In the genomic region with DNA sequence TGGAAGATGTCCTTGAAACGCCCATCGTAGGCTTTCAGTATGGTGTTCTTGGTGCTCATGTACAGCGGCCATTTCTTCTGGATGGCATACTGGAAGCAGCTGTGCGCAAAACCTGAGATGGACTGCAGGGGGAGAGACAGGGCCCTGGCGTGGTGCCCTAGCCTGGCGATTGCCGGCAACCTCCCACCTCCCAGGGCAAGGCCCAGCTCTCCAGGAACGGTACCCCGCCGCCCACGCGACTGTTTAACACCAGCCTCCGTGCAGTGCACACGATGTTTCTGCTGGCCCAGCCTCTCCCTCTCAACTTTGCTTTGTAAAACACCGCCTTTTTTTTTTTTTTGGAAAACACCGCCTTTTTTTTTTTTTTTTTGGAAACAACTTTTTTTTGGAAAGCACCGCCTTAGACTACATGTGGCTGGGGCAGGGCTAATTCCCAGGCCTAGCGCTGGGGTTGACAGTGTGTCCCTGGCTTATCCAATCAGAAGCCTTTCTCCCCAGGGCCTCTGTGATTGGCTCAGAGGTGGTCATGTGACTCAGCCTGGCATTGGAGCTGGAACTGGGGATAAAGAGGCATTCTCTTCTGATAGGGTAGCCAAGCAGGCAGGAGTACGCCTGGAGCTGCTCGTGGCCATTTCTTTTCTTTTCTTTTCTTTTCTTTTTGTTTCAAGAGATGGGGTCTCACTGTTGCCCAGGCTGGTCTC, we compare ENCODE assay signal across 8 cellular contexts. TPM values are rescaled to one million over a fixed set of nuclear protein-coding genes. Genes with fewer than 3 reads are reported as not detected.
DNase-seq lines count a peak whose midpoint lies in the region; ATAC-seq and TF ChIP-seq lines count a peak whose summit lies in the region.

No MANE protein-coding gene starts in this region.

- peak in 3 of 6 experiments; percentile 20 to 22 (median 21) for TF ChIP-seq CTCF in Peyer's patch (IDR thresholded peaks at IDR 0.05)

- peak; percentile 21 for DNase-seq in stimulated activated CD4-positive, alpha-beta T cell treated with anti-CD3 and anti-CD28 coated beads, Interleukin-4, amount 100 ng/mL, for 1 hour
- no peak for DNase-seq in stimulated activated CD4-positive, alpha-beta T cell treated with anti-CD3 and anti-CD28 coated beads, Interleukin-4, amount 100 ng/mL, for 4 hours
- peak; percentile 32 for DNase-seq in SK-N-DZ (ENCODE audit: low spot score)
- peak; percentile 27 for DNase-seq in fibroblast of gingiva (ENCODE audit: low read depth)
- peak in 9 of 49 donors; percentile 13 to 50 (median 30) for DNase-seq in substantia nigra (lab: John Stamatoyannopoulos, UW)
- DNase-seq in OCI-M1 (lab: John Stamatoyannopoulos, UW) = no peak
- no peak for DNase-seq in Peyer's patch

- no peak overlapping the region for H3K4me3 ChIP-seq in Peyer's patch

- H3K36me3 ChIP-seq in Peyer's patch = peaks cover 0 to 70% (median 0%) of the 10 kb centered on the region in 3 donors

- H3K27me3 ChIP-seq in Peyer's patch = no peaks in the 10 kb centered on the region

- TF ChIP-seq POLR2A in Peyer's patch (IDR thresholded peaks at IDR 0.05) = no peak

- no peak for ATAC-seq in GM19324 (IDR thresholded peaks at IDR 0.05; ENCODE audit: low FRiP score, unreplicated experiment)

- no peaks in the 10 kb centered on the region for H3K4me1 ChIP-seq in Peyer's patch

- H3K27ac ChIP-seq in substantia nigra (ENCODE audit: low read depth, low read length, poor library complexity, severe bottlenecking) (peak overlapping the region; percentile 18), Peyer's patch (no peak overlapping the region)

- H3K9me3 ChIP-seq in Peyer's patch = no peaks in the 10 kb centered on the region

RNA-seq across cellular contexts. Expression of a gene that starts 14.7 kb away (rescaled TPM):
- polyA plus RNA-seq in SK-N-DZ (2014; cell fraction: cytosol; rRNA removed) = 189 and 195 TPM in 2 replicates
- polyA plus RNA-seq in SK-N-DZ (2014; cell fraction: nucleus; rRNA removed) = 127 and 150 TPM in 2 replicates
- total RNA-seq in Peyer's patch = 100 to 1,000 TPM in 3 of 4 donors, 10 to 100 TPM in 1; 89.9 to 184 (median 119) TPM

Comparison
In these comparisons a context has a peak if more than half of its experiments do, and no peak if none do; other contexts are left out.
1. DNase-seq: peak in stimulated activated CD4-positive, alpha-beta T cell treated with anti-CD3 and anti-CD28 coated beads, Interleukin-4, amount 100 ng/mL, for 1 hour (single experiment), SK-N-DZ (single experiment) and fibroblast of gingiva (single experiment); none in stimulated activated CD4-positive, alpha-beta T cell treated with anti-CD3 and anti-CD28 coated beads, Interleukin-4, amount 100 ng/mL, for 4 hours (0 of 2), OCI-M1 (single experiment) and Peyer's patch (0 of 3).